ENCODE assay signal across 1 cellular context in the genomic region with DNA sequence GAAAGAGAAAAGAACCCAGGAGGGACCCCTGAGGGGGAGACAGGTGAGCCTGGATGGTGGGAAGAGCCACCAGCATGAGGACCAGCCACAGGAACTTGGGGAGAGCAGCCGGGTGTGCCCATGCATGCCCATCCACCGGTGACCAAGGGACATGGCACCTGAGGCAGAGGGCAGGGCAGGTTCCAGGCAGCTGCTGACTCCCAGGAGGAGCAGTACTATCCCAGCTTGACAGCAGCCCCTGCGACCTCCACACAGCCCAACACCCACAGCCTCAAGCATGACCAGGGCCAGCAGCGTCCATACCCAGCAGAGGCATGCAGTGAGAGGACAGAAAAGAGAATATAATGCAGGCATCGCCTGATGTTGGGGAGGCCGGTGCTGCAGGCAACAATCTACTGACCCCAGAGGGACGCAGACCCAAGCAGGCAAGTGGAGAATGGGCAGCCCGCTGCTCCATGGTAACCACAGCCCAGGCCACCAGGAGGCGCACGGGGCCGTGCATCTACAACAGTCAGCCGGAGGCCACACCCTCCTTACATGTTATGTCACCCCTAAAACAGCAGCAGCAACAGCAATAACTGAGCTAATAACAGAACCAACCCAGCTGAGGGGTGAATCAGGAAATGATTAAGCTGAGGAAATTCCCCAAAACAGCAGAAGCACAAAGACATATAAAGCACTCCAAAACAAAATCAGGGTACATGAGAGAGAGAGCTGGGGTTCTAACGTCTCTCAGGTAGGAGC.
A peak's percentile ranks its signal among the peaks of the same experiment; 100 is the strongest.
TF ChIP-seq lines count a peak whose summit lies in the region.

No MANE protein-coding gene starts in this region.

TF ChIP-seq in HepG2, 621 proteins besides CTCF, POLR2A, EP300 and RAD21 (continued from another document and continues in another):
- TF ChIP-seq SAP130 (CRISPR knock-in tag; IDR thresholded peaks at IDR 0.05; ENCODE audit: low read depth) (peak; percentile 68), RORA (CRISPR knock-in tag; IDR thresholded peaks at IDR 0.05) (no peak), ZFX (CRISPR knock-in tag; IDR thresholded peaks at IDR 0.05; ENCODE audit: low read depth) (peak; percentile 30; the same call in 1 of the 2 replicates), RBM22 (optimal IDR thresholded peaks at IDR 0.05; ENCODE audit: low read length) (peak; percentile 77), ZNF468 (CRISPR knock-in tag; IDR thresholded peaks at IDR 0.05) (no peak), ZSCAN29 (CRISPR knock-in tag; conservative IDR thresholded peaks at IDR 0.05) (no peak), HOXA5 (CRISPR knock-in tag; IDR thresholded peaks at IDR 0.05) (no peak), PAF1 (CRISPR knock-in tag; IDR thresholded peaks at IDR 0.05) (no peak), NFE2L2 (IDR thresholded peaks at IDR 0.05; ENCODE audit: low read length) (no peak), ZNF720 (CRISPR knock-in tag; IDR thresholded peaks at IDR 0.05) (no peak), ZNF788 (CRISPR knock-in tag; IDR thresholded peaks at IDR 0.05; ENCODE audit: borderline replicate concordance) (peak; percentile 62; the same call in 1 of the 2 replicates), CC2D1A (CRISPR knock-in tag; IDR thresholded peaks at IDR 0.05) (no peak), TBP (CRISPR knock-in tag; IDR thresholded peaks at IDR 0.05) (no peak), MXD4 (CRISPR knock-in tag; IDR thresholded peaks at IDR 0.05) (no peak), RBM39 (IDR thresholded peaks at IDR 0.05; ENCODE audit: low read depth, low read length, poor library complexity, severe bottlenecking) (no peak), ZNF710 (CRISPR knock-in tag; IDR thresholded peaks at IDR 0.05; ENCODE audit: borderline replicate concordance) (no peak), CEBPG (CRISPR knock-in tag; IDR thresholded peaks at IDR 0.05) (peak; percentile 53), RELA (CRISPR knock-in tag; IDR thresholded peaks at IDR 0.05) (no peak), GATAD2A (CRISPR knock-in tag; IDR thresholded peaks at IDR 0.05) (peak; percentile 31; the same call in 1 of the 2 replicates), SOX13 (IDR thresholded peaks at IDR 0.05) (no peak), SOX13 (CRISPR knock-in tag; conservative IDR thresholded peaks at IDR 0.05 in 1 of 2, IDR thresholded peaks at IDR 0.05 in 1 of 2) (0 out of 4 replicates have a peak, but pooled peaks of 1 of the 2 experiments have one; percentile 30), HMG20B (CRISPR knock-in tag; conservative IDR thresholded peaks at IDR 0.05) (0 out of 2 replicates have a peak, but pooled peaks have one; percentile 31), E2F2 (CRISPR knock-in tag; IDR thresholded peaks at IDR 0.05; ENCODE audit: borderline replicate concordance) (no peak), ZBTB38 (CRISPR knock-in tag; IDR thresholded peaks at IDR 0.05) (0 out of 2 replicates have a peak, but pooled peaks have one; percentile 32), HMGXB4 (CRISPR knock-in tag; IDR thresholded peaks at IDR 0.05; ENCODE audit: borderline replicate concordance in 1 of 2, low read depth in 1 of 2) (peak; percentile 49 to 76; a peak in 2 of 4 replicates), ZNF484 (CRISPR knock-in tag; IDR thresholded peaks at IDR 0.05; ENCODE audit: borderline replicate concordance, low read depth) (no peak), ARID5B (CRISPR knock-in tag; IDR thresholded peaks at IDR 0.05) (0 out of 2 replicates have a peak, but pooled peaks have one; percentile 30), NAIF1 (CRISPR knock-in tag; IDR thresholded peaks at IDR 0.05; ENCODE audit: borderline replicate concordance) (no peak), ZNF33A (CRISPR knock-in tag; IDR thresholded peaks at IDR 0.05; ENCODE audit: borderline replicate concordance) (no peak), ZMYM4 (CRISPR knock-in tag; IDR thresholded peaks at IDR 0.05) (no peak)
- TF ChIP-seq, protein P1, sequence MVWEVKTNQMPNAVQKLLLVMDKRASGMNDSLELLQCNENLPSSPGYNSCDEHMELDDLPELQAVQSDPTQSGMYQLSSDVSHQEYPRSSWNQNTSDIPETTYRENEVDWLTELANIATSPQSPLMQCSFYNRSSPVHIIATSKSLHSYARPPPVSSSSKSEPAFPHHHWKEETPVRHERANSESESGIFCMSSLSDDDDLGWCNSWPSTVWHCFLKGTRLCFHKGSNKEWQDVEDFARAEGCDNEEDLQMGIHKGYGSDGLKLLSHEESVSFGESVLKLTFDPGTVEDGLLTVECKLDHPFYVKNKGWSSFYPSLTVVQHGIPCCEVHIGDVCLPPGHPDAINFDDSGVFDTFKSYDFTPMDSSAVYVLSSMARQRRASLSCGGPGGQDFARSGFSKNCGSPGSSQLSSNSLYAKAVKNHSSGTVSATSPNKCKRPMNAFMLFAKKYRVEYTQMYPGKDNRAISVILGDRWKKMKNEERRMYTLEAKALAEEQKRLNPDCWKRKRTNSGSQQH (CRISPR knock-in tag; IDR thresholded peaks at IDR 0.05; ENCODE audit: low read depth): no peak
- TF ChIP-seq, protein P2, sequence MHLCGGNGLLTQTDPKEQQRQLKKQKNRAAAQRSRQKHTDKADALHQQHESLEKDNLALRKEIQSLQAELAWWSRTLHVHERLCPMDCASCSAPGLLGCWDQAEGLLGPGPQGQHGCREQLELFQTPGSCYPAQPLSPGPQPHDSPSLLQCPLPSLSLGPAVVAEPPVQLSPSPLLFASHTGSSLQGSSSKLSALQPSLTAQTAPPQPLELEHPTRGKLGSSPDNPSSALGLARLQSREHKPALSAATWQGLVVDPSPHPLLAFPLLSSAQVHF (CRISPR knock-in tag; IDR thresholded peaks at IDR 0.05): no peak
- TF ChIP-seq, protein P3, sequence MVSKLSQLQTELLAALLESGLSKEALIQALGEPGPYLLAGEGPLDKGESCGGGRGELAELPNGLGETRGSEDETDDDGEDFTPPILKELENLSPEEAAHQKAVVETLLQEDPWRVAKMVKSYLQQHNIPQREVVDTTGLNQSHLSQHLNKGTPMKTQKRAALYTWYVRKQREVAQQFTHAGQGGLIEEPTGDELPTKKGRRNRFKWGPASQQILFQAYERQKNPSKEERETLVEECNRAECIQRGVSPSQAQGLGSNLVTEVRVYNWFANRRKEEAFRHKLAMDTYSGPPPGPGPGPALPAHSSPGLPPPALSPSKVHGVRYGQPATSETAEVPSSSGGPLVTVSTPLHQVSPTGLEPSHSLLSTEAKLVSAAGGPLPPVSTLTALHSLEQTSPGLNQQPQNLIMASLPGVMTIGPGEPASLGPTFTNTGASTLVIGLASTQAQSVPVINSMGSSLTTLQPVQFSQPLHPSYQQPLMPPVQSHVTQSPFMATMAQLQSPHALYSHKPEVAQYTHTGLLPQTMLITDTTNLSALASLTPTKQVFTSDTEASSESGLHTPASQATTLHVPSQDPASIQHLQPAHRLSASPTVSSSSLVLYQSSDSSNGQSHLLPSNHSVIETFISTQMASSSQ (IDR thresholded peaks at IDR 0.05; ENCODE audit: low read depth): no peak
- TF ChIP-seq, protein P3 (CRISPR knock-in tag; IDR thresholded peaks at IDR 0.05; ENCODE audit: borderline replicate concordance): no peak
- TF ChIP-seq, protein P4, sequence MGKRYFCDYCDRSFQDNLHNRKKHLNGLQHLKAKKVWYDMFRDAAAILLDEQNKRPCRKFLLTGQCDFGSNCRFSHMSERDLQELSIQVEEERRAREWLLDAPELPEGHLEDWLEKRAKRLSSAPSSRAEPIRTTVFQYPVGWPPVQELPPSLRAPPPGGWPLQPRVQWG (CRISPR knock-in tag; IDR thresholded peaks at IDR 0.05; ENCODE audit: borderline replicate concordance, low read depth): no peak
- TF ChIP-seq, protein P5, sequence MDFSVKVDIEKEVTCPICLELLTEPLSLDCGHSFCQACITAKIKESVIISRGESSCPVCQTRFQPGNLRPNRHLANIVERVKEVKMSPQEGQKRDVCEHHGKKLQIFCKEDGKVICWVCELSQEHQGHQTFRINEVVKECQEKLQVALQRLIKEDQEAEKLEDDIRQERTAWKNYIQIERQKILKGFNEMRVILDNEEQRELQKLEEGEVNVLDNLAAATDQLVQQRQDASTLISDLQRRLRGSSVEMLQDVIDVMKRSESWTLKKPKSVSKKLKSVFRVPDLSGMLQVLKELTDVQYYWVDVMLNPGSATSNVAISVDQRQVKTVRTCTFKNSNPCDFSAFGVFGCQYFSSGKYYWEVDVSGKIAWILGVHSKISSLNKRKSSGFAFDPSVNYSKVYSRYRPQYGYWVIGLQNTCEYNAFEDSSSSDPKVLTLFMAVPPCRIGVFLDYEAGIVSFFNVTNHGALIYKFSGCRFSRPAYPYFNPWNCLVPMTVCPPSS (IDR thresholded peaks at IDR 0.05): no peak
